In genomic region chr16:74607310-74607966, GRCh38 we compare ENCODE assay signal across 8 cellular contexts. TPM values are rescaled to one million over a fixed set of nuclear protein-coding genes. Genes with fewer than 3 reads are reported as not detected.
A peak's percentile ranks its signal among the peaks of the same experiment; 100 is the strongest.
DNase-seq lines count a peak whose midpoint lies in the region; ATAC-seq, FAIRE-seq and TF ChIP-seq lines count a peak whose summit lies in the region.

No MANE protein-coding gene starts in this region.

- H3K4me3 Mint-ChIP-seq in stimulated activated naive CD8-positive, alpha-beta T cell treated with anti-CD3 and anti-CD28 coated beads, Interleukin-15, Interleukin-2, amounts not matched to agents 100 ng/mL and 50 ng/mL, for 24 hours = peak overlapping the region; percentile 92

- H3K27ac Mint-ChIP-seq in stimulated activated naive CD8-positive, alpha-beta T cell treated with anti-CD3 and anti-CD28 coated beads, Interleukin-15, Interleukin-2, amounts not matched to agents 100 ng/mL and 50 ng/mL, for 24 hours = peak overlapping the region; percentile 65
- peak overlapping the region; percentile 69 to 97 for H3K27ac Mint-ChIP-seq in activated naive CD4-positive, alpha-beta T cell treated with anti-CD3 and anti-CD28 coated beads, Interleukin-2, amount 50 U/mL, for 72 hours

- TF ChIP-seq EP300 in transverse colon (IDR thresholded peaks at IDR 0.05; ENCODE audit: low read depth) = no peak

- intact Hi-C loops in left lung (cut with DNase I) (no loop called here), transverse colon (cut with DNase I; ENCODE audit: low total_unique reads) (no loop called here)

- peaks cover 53% of the 10 kb centered on the region for H3K4me1 Mint-ChIP-seq in stimulated activated naive CD8-positive, alpha-beta T cell treated with anti-CD3 and anti-CD28 coated beads, Interleukin-15, Interleukin-2, amounts not matched to agents 100 ng/mL and 50 ng/mL, for 24 hours (ENCODE audit: low read depth)

- no peaks in the 10 kb centered on the region for H3K9me3 Mint-ChIP-seq in stimulated activated naive CD8-positive, alpha-beta T cell treated with anti-CD3 and anti-CD28 coated beads, Interleukin-15, Interleukin-2, amounts not matched to agents 100 ng/mL and 50 ng/mL, for 24 hours
- no peaks in the 10 kb centered on the region for H3K9me3 Mint-ChIP-seq in activated naive CD4-positive, alpha-beta T cell treated with anti-CD3 and anti-CD28 coated beads, Interleukin-2, amount 50 U/mL, for 72 hours

- H3K4me1 ChIP-seq in left lung = peaks cover 24 to 44% of the 10 kb centered on the region in 2 donors
- peaks cover 21 to 42% (median 28%) of the 10 kb centered on the region in 4 donors for H3K4me1 ChIP-seq in transverse colon

- TF ChIP-seq POLR2A in transverse colon (IDR thresholded peaks at IDR 0.05) = no peak
- no peak for TF ChIP-seq POLR2A in H54 (IDR thresholded peaks at IDR 0.05; ENCODE audit: low read depth, low read length)

- H3K27ac ChIP-seq in left lung = peak overlapping the region; percentile 95 to 97
- H3K27ac ChIP-seq in transverse colon = peak overlapping the region; percentile 92 to 99 (median 94)

- in situ Hi-C loops in transverse colon (cut with MboI; ENCODE audit: low pct_ligation_motif_present in 1 of 4, low pct_unique_long_range_greater_than_20kb in 1 of 4, low sequenced_read_pairs in 3 of 4) = loop anchor here in 3 of 4 donors (25.0 kb wide), 3 partner anchors 120 to 295 kb away; no protein-coding TSS in a partner anchor

- H3K9me3 ChIP-seq in left lung (no peaks in the 10 kb centered on the region), transverse colon (no peaks in the 10 kb centered on the region)

- no peaks in the 10 kb centered on the region for H3K36me3 Mint-ChIP-seq in stimulated activated naive CD8-positive, alpha-beta T cell treated with anti-CD3 and anti-CD28 coated beads, Interleukin-15, Interleukin-2, amounts not matched to agents 100 ng/mL and 50 ng/mL, for 24 hours (ENCODE audit: low read depth)
- H3K36me3 Mint-ChIP-seq in activated naive CD4-positive, alpha-beta T cell treated with anti-CD3 and anti-CD28 coated beads, Interleukin-2, amount 50 U/mL, for 72 hours = peaks cover 7 to 19% of the 10 kb centered on the region in 2 donors

- no peak for ATAC-seq in stimulated activated naive CD8-positive, alpha-beta T cell treated with anti-CD3 and anti-CD28 coated beads, Interleukin-15, Interleukin-2, amounts not matched to agents 100 U/mL and 50 U/mL, for 24 hours
- ATAC-seq in HG03103 (IDR thresholded peaks at IDR 0.05; ENCODE audit: low read depth, unreplicated experiment) (peak; percentile 22), left lung (peak; percentile 20)
- ATAC-seq in activated naive CD4-positive, alpha-beta T cell treated with anti-CD3 and anti-CD28 coated beads, Interleukin-2, amount 50 U/mL, for 72 hours = peak in 1 of 2 donors; percentile 2

- no peak for TF ChIP-seq CTCF in left lung (IDR thresholded peaks at IDR 0.05)
- TF ChIP-seq CTCF in transverse colon (IDR thresholded peaks at IDR 0.05) = no peak

- H3K27me3 ChIP-seq in left lung (no peaks in the 10 kb centered on the region), transverse colon (no peaks in the 10 kb centered on the region)

- no peaks in the 10 kb centered on the region for H3K36me3 ChIP-seq in left lung
- H3K36me3 ChIP-seq in transverse colon = no peaks in the 10 kb centered on the region

- H3K27me3 Mint-ChIP-seq in stimulated activated naive CD8-positive, alpha-beta T cell treated with anti-CD3 and anti-CD28 coated beads, Interleukin-15, Interleukin-2, amounts not matched to agents 100 ng/mL and 50 ng/mL, for 24 hours = no peaks in the 10 kb centered on the region

- 23 to 27% methylated on average over 14 of the region's 14 CpGs for WGBS in transverse colon (ENCODE audit: low coverage in 1 of 2), 2 donors

- DNase-seq in stimulated activated naive CD8-positive, alpha-beta T cell treated with anti-CD3 and anti-CD28 coated beads, Interleukin-15, Interleukin-2, amounts not matched to agents 100 U/mL and 50 U/mL, for 24 hours = no peak
- DNase-seq in activated naive CD4-positive, alpha-beta T cell treated with anti-CD3 and anti-CD28 coated beads, Interleukin-2, amount 50 U/mL, for 72 hours (ENCODE audit: low spot score in 2 of 2) = no peak
- DNase-seq in left lung (no peak), transverse colon (no peak), H54 (ENCODE audit: insufficient read length, low spot score) (no peak)
- DNase-seq in stimulated activated CD8-positive, alpha-beta memory T cell treated with anti-CD3 and anti-CD28 coated beads, Interleukin-4, amount 100 ng/mL, for 48 hours = no peak

- H3K4me3 ChIP-seq in left lung (peak overlapping the region; percentile 95 to 97), transverse colon (peak overlapping the region; percentile 65 to 98 (median 78))

- no peak for FAIRE-seq in H54 (lab: Jason Lieb, UNC)

RNA-seq across cellular contexts. Expression of gene GLG1, which starts 0.5 kb away (rescaled TPM):
- total RNA-seq in activated naive CD4-positive, alpha-beta T cell treated with anti-CD3 and anti-CD28 coated beads, Interleukin-2, amount 50 U/mL, for 72 hours = 10 to 100 TPM; 73.0 to 80.4 TPM
- total RNA-seq in left lung = 100 to 1,000 TPM; 116 to 132 TPM
- total RNA-seq in transverse colon = 100 to 1,000 TPM in 3 of 4 donors, 10 to 100 TPM in 1; 77.0 to 154 (median 127) TPM

RNA-seq across cellular contexts. Expression of gene RFWD3, which starts 59.2 kb away (rescaled TPM):
- total RNA-seq in activated naive CD4-positive, alpha-beta T cell treated with anti-CD3 and anti-CD28 coated beads, Interleukin-2, amount 50 U/mL, for 72 hours = 100 to 1,000 TPM in 1 of 2 donors, 10 to 100 TPM in 1; 94.1 to 127 TPM
- 10 to 100 TPM; 20.7 to 26.8 TPM for total RNA-seq in left lung
- total RNA-seq in transverse colon = 10 to 100 TPM in 3 of 4 donors, 1 to 10 TPM in 1; 2.8 to 23.9 (median 19.2) TPM
